Comparison of ENCODE assay signal across 8 cellular contexts in the genomic region with DNA sequence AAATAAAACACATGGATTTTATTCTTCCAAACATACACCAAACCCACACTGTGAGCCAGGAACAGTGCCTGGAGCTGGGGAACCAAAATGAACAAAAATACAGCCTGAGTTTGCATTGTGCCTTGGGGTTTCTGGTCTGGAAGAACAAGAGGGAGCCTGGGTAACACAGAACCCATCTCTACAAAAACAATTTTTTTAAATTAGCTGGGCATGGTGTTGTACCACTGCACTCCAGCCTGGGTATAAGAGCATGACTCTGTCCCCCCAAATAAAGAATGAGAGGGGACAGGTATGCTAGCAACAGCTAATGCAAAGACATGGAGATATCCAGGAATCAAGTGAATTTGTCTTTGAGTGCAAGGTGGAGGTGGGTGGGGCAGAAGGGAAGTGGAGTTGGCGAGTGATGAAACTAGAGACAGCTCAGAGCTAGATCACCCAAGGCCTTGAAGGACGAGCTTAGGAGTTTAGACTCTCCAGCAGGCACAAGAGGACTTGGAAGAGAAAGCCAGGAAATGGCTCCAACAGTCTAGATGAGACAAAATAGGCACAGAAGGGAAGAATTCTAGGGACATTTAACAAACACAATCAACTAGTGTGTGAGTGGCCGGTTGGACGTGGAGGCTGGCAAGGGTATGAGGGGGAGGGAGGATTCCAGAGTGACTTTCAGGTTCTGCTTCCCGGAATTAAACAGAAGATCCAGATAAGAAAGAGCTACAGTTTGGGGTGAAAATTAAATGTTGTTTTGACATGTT. TPM values are rescaled to one million over a fixed set of nuclear protein-coding genes. Genes with fewer than 3 reads are reported as not detected.
DNase-seq lines count a peak whose midpoint lies in the region; ATAC-seq, FAIRE-seq and TF ChIP-seq lines count a peak whose summit lies in the region.

No MANE protein-coding gene starts in this region.

- H3K27ac ChIP-seq in endothelial cell of umbilical vein (ENCODE audit: insufficient read depth, low read depth, low read length): no peak overlapping the region
- peak overlapping the region; percentile 68 for H3K27ac ChIP-seq in rectal smooth muscle tissue (ENCODE audit: low read depth, low read length)

- POLR2A ChIA-PET in endothelial cell of umbilical vein (lab: Charles Lee): no interaction called here

- DNase-seq in RPMI7951 (ENCODE audit: low read depth) (peak; percentile 22), endothelial cell of umbilical vein (ENCODE audit: low read depth, low spot score) (peak; percentile 32)

- H3K4me3 ChIP-seq in GM08714 (ENCODE audit: low read length): peak overlapping the region; percentile 16; the same call in 1 of the 2 replicates
- H3K4me3 ChIP-seq in endothelial cell of umbilical vein (replicated peaks in 1 of 3; ENCODE audit: insufficient read depth in 1 of 3, low read depth in 1 of 3, low read length in 3 of 3): no peak overlapping the region
- H3K4me3 ChIP-seq in rectal smooth muscle tissue (ENCODE audit: low read length): peak overlapping the region; percentile 22

- H4K20me1 ChIP-seq in endothelial cell of umbilical vein (replicated peaks; ENCODE audit: control insufficient read depth, extremely low read depth, insufficient read depth, low read length): no peaks in the 10 kb centered on the region

- H3K9me3 ChIP-seq in endothelial cell of umbilical vein (replicated peaks; ENCODE audit: control insufficient read depth, insufficient read depth, low read length): no peaks in the 10 kb centered on the region

- intact Hi-C loops in endothelial cell of umbilical vein (cut with micrococcal nuclease): no loop called here

- no peak overlapping the region for H3K4me2 ChIP-seq in endothelial cell of umbilical vein (ENCODE audit: insufficient read depth, low read length)

- peaks cover 12% of the 10 kb centered on the region for H3K4me1 ChIP-seq in endothelial cell of umbilical vein (ENCODE audit: control insufficient read depth, extremely low read depth, insufficient read depth, low read length)
- peaks cover 32% of the 10 kb centered on the region for H3K4me1 ChIP-seq in rectal smooth muscle tissue (ENCODE audit: control insufficient read depth, insufficient read depth, low read length)

- FAIRE-seq in endothelial cell of umbilical vein (lab: Jason Lieb, UNC): peak; percentile 43

- no peak for ATAC-seq in HG03342 (IDR thresholded peaks at IDR 0.05; ENCODE audit: unreplicated experiment)
- no peak for ATAC-seq in HG03354 (IDR thresholded peaks at IDR 0.05; ENCODE audit: poor library complexity, severe bottlenecking, unreplicated experiment)
- no peak for ATAC-seq in GM19452 (IDR thresholded peaks at IDR 0.05; ENCODE audit: unreplicated experiment)
- ATAC-seq in SK-N-SH treated with all-trans-retinoic acid at 6 μM for 48 hours: no peak

- dilution Hi-C loops in endothelial cell of umbilical vein (cut with MboI; ENCODE audit: extremely low pct_ligation_motif_present, low sequenced_read_pairs): no loop called here

- H3K9me1 ChIP-seq in endothelial cell of umbilical vein (replicated peaks; ENCODE audit: control insufficient read depth, extremely low read depth, insufficient read depth, low read length): no peaks in the 10 kb centered on the region

- no TSS peak for BruUV-seq in endothelial cell of umbilical vein (replicated peaks; lab: Mats Ljungman, UMichigan)

- H2AFZ ChIP-seq in endothelial cell of umbilical vein (ENCODE audit: low read depth, low read length): no peak overlapping the region

- CTCF ChIA-PET in endothelial cell of umbilical vein (lab: Charles Lee): interaction anchor here (0.6 to 1.6 kb wide), 4 partner anchors 9 to 44 kb away, joined by 3 read pairs; no protein-coding TSS in a partner anchor

- H3K9ac ChIP-seq in endothelial cell of umbilical vein (replicated peaks; ENCODE audit: extremely low read depth, insufficient read depth, low read length) (no peak overlapping the region), rectal smooth muscle tissue (ENCODE audit: low read length) (no peak overlapping the region)

- no peak for TF ChIP-seq CTCF in endothelial cell of umbilical vein (IDR thresholded peaks at IDR 0.05; ENCODE audit: extremely low read depth in 1 of 2, insufficient read depth in 1 of 2, low read depth in 1 of 2, low read length in 2 of 2)

- TF ChIP-seq POLR2A in endothelial cell of umbilical vein (IDR thresholded peaks at IDR 0.05; ENCODE audit: low read depth, low read length): no peak

- H3K79me2 ChIP-seq in endothelial cell of umbilical vein (ENCODE audit: control insufficient read depth, insufficient read depth, low read length): no peaks in the 10 kb centered on the region

- H3K36me3 ChIP-seq in endothelial cell of umbilical vein (ENCODE audit: control insufficient read depth in 2 of 2, extremely low read depth in 1 of 2, insufficient read depth in 2 of 2, low read length in 2 of 2) (no peaks in the 10 kb centered on the region), rectal smooth muscle tissue (ENCODE audit: control insufficient read depth, insufficient read depth, low read length) (no peaks in the 10 kb centered on the region)

- no peaks in the 10 kb centered on the region for H3K27me3 ChIP-seq in endothelial cell of umbilical vein (ENCODE audit: control insufficient read depth in 2 of 2, insufficient read depth in 2 of 2, low read length in 2 of 2)
- no peaks in the 10 kb centered on the region for H3K27me3 ChIP-seq in rectal smooth muscle tissue (ENCODE audit: control insufficient read depth, insufficient read depth, low read length)

TF ChIP-seq in endothelial cell of umbilical vein, 7 proteins besides CTCF, POLR2A, EP300 and RAD21:
- no peak for TF ChIP-seq GATA2 (IDR thresholded peaks at IDR 0.05; ENCODE audit: insufficient read depth, insufficient read length, low read depth, low read length)
- TF ChIP-seq MYC (IDR thresholded peaks at IDR 0.05; ENCODE audit: low read depth, low read length): no peak
- no peak for TF ChIP-seq EZH2 (IDR thresholded peaks at IDR 0.05; ENCODE audit: borderline replicate concordance, low read depth, low read length, severe bottlenecking)
- TF ChIP-seq, protein P1, sequence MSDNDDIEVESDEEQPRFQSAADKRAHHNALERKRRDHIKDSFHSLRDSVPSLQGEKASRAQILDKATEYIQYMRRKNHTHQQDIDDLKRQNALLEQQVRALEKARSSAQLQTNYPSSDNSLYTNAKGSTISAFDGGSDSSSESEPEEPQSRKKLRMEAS (IDR thresholded peaks at IDR 0.05; ENCODE audit: insufficient read depth, insufficient read length): no peak
- no peak for TF ChIP-seq JUN (IDR thresholded peaks at IDR 0.05; ENCODE audit: borderline replicate concordance, insufficient read depth, insufficient read length, low read depth)
- no peak for TF ChIP-seq FOS (IDR thresholded peaks at IDR 0.05; ENCODE audit: borderline replicate concordance, insufficient read depth, low read length)
- TF ChIP-seq POLR2AphosphoS5 (IDR thresholded peaks at IDR 0.05; ENCODE audit: insufficient read depth, low read depth, low read length): no peak
TF ChIP-seq in endothelial cell of umbilical vein: peak in this region for 0.

TF ChIP-seq in SK-N-SH treated with all-trans-retinoic acid at 6 μM for 48 hours, 23 proteins besides CTCF, POLR2A, EP300 and RAD21 (continues in another document):
- no peak for TF ChIP-seq ESRRG (CRISPR knock-in tag; IDR thresholded peaks at IDR 0.05)
- no peak for TF ChIP-seq ZNF565 (CRISPR knock-in tag; conservative IDR thresholded peaks at IDR 0.05; ENCODE audit: low read depth)
- TF ChIP-seq, protein P2, sequence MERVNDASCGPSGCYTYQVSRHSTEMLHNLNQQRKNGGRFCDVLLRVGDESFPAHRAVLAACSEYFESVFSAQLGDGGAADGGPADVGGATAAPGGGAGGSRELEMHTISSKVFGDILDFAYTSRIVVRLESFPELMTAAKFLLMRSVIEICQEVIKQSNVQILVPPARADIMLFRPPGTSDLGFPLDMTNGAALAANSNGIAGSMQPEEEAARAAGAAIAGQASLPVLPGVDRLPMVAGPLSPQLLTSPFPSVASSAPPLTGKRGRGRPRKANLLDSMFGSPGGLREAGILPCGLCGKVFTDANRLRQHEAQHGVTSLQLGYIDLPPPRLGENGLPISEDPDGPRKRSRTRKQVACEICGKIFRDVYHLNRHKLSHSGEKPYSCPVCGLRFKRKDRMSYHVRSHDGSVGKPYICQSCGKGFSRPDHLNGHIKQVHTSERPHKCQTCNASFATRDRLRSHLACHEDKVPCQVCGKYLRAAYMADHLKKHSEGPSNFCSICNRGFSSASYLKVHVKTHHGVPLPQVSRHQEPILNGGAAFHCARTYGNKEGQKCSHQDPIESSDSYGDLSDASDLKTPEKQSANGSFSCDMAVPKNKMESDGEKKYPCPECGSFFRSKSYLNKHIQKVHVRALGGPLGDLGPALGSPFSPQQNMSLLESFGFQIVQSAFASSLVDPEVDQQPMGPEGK (CRISPR knock-in tag; IDR thresholded peaks at IDR 0.05; ENCODE audit: borderline replicate concordance): no peak
- no peak for TF ChIP-seq RARB (CRISPR knock-in tag; IDR thresholded peaks at IDR 0.05)
- no peak for TF ChIP-seq ARNTL (CRISPR knock-in tag; IDR thresholded peaks at IDR 0.05; ENCODE audit: borderline replicate concordance, low read depth)
- no peak for TF ChIP-seq ZFP30 (CRISPR knock-in tag; IDR thresholded peaks at IDR 0.05)
- no peak for TF ChIP-seq TCF4 (CRISPR knock-in tag; IDR thresholded peaks at IDR 0.05; ENCODE audit: borderline replicate concordance)
- no peak for TF ChIP-seq OSR1 (CRISPR knock-in tag; IDR thresholded peaks at IDR 0.05)
- TF ChIP-seq BACH2 (CRISPR knock-in tag; IDR thresholded peaks at IDR 0.05; ENCODE audit: borderline replicate concordance): no peak

RNA-seq across cellular contexts. Expression of a gene that starts 47.4 kb away (rescaled TPM):
- 12.7 and 20.1 TPM in 2 replicates for total RNA-seq in RPMI7951 (2014; rRNA removed; shearing (Covaris generic))
- 36.2 and 43.9 TPM in 2 replicates for total RNA-seq in endothelial cell of umbilical vein
- polyA plus RNA-seq in endothelial cell of umbilical vein: 7.7 and 10.9 TPM in 2 replicates
- 12.9 and 13.1 TPM in 2 replicates for polyA plus RNA-seq in endothelial cell of umbilical vein (2011; cell fraction: cytosol; rRNA removed)
- 17.9 and 18.7 TPM in 2 replicates for polyA plus RNA-seq in endothelial cell of umbilical vein (2011; cell fraction: nucleus; rRNA removed)
- 14.3 and 20.1 TPM in 2 replicates for polyA plus RNA-seq in endothelial cell of umbilical vein (2012)
- polyA minus RNA-seq in endothelial cell of umbilical vein: 17.1 and 19.3 TPM in 2 replicates
- polyA minus RNA-seq in endothelial cell of umbilical vein (2011; cell fraction: cytosol; rRNA and poly(A)+ RNA removed): 16.2 TPM
- 28.4 and 34.7 TPM in 2 replicates for polyA minus RNA-seq in endothelial cell of umbilical vein (2011; cell fraction: nucleus; rRNA and poly(A)+ RNA removed)

RNA-seq across cellular contexts. Expression of a gene that starts 58.1 kb away (rescaled TPM):
- total RNA-seq in RPMI7951 (2014; rRNA removed; shearing (Covaris generic)): 11.3 and 16.0 TPM in 2 replicates
- 38.9 and 41.5 TPM in 2 replicates for total RNA-seq in endothelial cell of umbilical vein
- polyA plus RNA-seq in endothelial cell of umbilical vein: 25.9 and 27.2 TPM in 2 replicates
- 23.8 and 25.4 TPM in 2 replicates for polyA plus RNA-seq in endothelial cell of umbilical vein (2011; cell fraction: cytosol; rRNA removed)
- polyA plus RNA-seq in endothelial cell of umbilical vein (2011; cell fraction: nucleus; rRNA removed): 38.0 and 38.7 TPM in 2 replicates
- polyA plus RNA-seq in endothelial cell of umbilical vein (2012): 35.1 and 36.8 TPM in 2 replicates
- 47.9 and 53.6 TPM in 2 replicates for polyA minus RNA-seq in endothelial cell of umbilical vein
- polyA minus RNA-seq in endothelial cell of umbilical vein (2011; cell fraction: cytosol; rRNA and poly(A)+ RNA removed): 22.6 TPM
- 40.5 and 45.3 TPM in 2 replicates for polyA minus RNA-seq in endothelial cell of umbilical vein (2011; cell fraction: nucleus; rRNA and poly(A)+ RNA removed)

Comparison
In these comparisons a context has a peak if more than half of its experiments do, and no peak if none do; other contexts are left out.
1. H3K4me3 ChIP-seq: peak in GM08714 (single experiment) and rectal smooth muscle tissue (single experiment); none in endothelial cell of umbilical vein (0 of 3).